ENCODE assay signal across 9 cellular contexts in the genomic region with DNA sequence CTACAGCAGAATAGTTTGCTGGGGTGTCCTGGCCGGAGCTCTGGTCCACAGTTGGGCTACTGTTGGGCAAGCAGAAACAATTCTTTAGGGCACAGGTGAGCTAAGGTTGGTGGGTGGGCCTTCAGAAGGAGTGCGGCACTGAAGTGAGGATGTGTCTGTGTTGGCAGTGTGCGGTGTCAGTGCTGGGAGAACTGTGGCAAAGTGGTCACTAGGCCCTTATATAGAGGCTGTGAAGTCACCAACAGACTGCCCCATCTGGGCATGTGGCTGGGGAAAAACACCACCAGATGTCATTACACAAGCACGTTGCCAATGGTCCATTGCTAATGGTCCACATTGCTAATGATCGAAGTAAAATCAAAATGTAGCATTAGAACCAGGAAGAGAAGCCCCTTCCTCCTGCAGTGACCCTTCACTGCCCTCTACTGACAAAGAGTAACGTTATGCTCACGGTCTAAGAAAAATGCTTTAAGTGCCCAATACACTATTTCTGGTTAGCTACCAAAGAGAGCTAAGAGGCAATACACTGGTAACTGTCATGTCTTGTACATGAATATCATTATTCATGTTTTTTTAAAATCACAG. TPM values are rescaled to one million over a fixed set of nuclear protein-coding genes. Genes with fewer than 3 reads are reported as not detected.
DNase-seq lines count a peak whose midpoint lies in the region; ATAC-seq and TF ChIP-seq lines count a peak whose summit lies in the region.
"Had no signal": no experiment of that assay in that cellular context is flagged by ENCODE, and none has a peak within 500 bp of the region (broad histone marks: within the 10 kb centered on the region; RNA-seq: fewer than 3 reads in every experiment).

No MANE protein-coding gene starts in this region.

- 0 out of 2 replicates have a peak overlapping the region, but pooled peaks have one; percentile 5 for H2AFZ ChIP-seq in DND-41 (ENCODE audit: low read depth, low read length)

- no peaks in the 10 kb centered on the region for H3K4me1 ChIP-seq in DND-41 (ENCODE audit: insufficient read depth, low read length)
- no peaks in the 10 kb centered on the region for H3K4me1 ChIP-seq in SJCRH30

- no peak for DNase-seq in DND-41
- DNase-seq in SJCRH30, result peak; percentile 9 to 67
- DNase-seq in left kidney (ENCODE audit: low read depth, low spot score), result peak; percentile 56
- DNase-seq in stimulated activated CD4-positive, alpha-beta T cell treated with anti-CD3 and anti-CD28 coated beads, Interleukin-12 subunit alpha, Interleukin-12 subunit beta, amount 100 ng/mL, for 4 hours, result no peak
- no peak for DNase-seq in activated T-cell treated with anti-CD3 and anti-CD28 coated beads, Interleukin-2, amount 50 U/mL, for 48 hours
- no peak for DNase-seq in NCI-H187 treated with DMSO at 0.1 percent for 48 hours (lab: John Stamatoyannopoulos, UW)
- DNase-seq: activated naive CD4-positive, alpha-beta T cell treated with anti-CD3 and anti-CD28 coated beads, Interleukin-2, amount 50 U/mL, for 16 hours had no signal

- H3K4me3 ChIP-seq in DND-41 (ENCODE audit: low read depth in 1 of 2, low read length in 2 of 2) (no peak overlapping the region), SJCRH30 (no peak overlapping the region)

- no peak overlapping the region for H3K4me2 ChIP-seq in DND-41 (ENCODE audit: insufficient read depth, low read length)

- no peak overlapping the region for H3K9ac ChIP-seq in DND-41 (ENCODE audit: low read depth, low read length)

- H3K27ac ChIP-seq in DND-41 (ENCODE audit: low read length) (no peak overlapping the region), SJCRH30 (no peak overlapping the region)

- H3K9me3 ChIP-seq in DND-41 (ENCODE audit: insufficient read depth, low read length, severe bottlenecking) (no peaks in the 10 kb centered on the region), SJCRH30 (replicated peaks) (no peaks in the 10 kb centered on the region)

- H3K27me3 ChIP-seq in DND-41 (ENCODE audit: insufficient read depth, low read length, poor library complexity) (no peaks in the 10 kb centered on the region), SJCRH30 (no peaks in the 10 kb centered on the region)

- no peaks in the 10 kb centered on the region for H3K36me3 ChIP-seq in DND-41 (ENCODE audit: insufficient read depth, low read length)
- H3K36me3 ChIP-seq in SJCRH30, result no peaks in the 10 kb centered on the region

- no peaks in the 10 kb centered on the region for H4K20me1 ChIP-seq in DND-41 (ENCODE audit: insufficient read depth, low read length)

- TF ChIP-seq CTCF in DND-41 (IDR thresholded peaks at IDR 0.05; ENCODE audit: borderline replicate concordance, extremely low read depth, low read length, poor library complexity, severe bottlenecking), result peak; percentile 54

- ATAC-seq in DND-41 (ENCODE audit: insufficient read depth, low read depth), result peak; percentile 62; the same call in 2 of the 3 replicates
- ATAC-seq in HG03354 (IDR thresholded peaks at IDR 0.05; ENCODE audit: poor library complexity, severe bottlenecking, unreplicated experiment), result peak; percentile 62
- no peak for ATAC-seq in GM18861 (IDR thresholded peaks at IDR 0.05; ENCODE audit: unreplicated experiment)

- no peaks in the 10 kb centered on the region for H3K79me2 ChIP-seq in DND-41 (ENCODE audit: insufficient read depth, low read length)

RNA-seq across cellular contexts. Expression of a gene that starts 21.3 kb away (rescaled TPM):
- total RNA-seq in SJCRH30 (2014; rRNA removed; shearing (Covaris generic)), result not detected in 2 replicates

Comparison
In these comparisons a context has a peak if more than half of its experiments do, and no peak if none do; other contexts are left out.
1. DNase-seq: peak in SJCRH30 (2 of 2) and left kidney (single experiment); none in DND-41 (single experiment), stimulated activated CD4-positive, alpha-beta T cell treated with anti-CD3 and anti-CD28 coated beads, Interleukin-12 subunit alpha, Interleukin-12 subunit beta, amount 100 ng/mL, for 4 hours (single experiment), activated T-cell treated with anti-CD3 and anti-CD28 coated beads, Interleukin-2, amount 50 U/mL, for 48 hours (0 of 2) and NCI-H187 treated with DMSO at 0.1 percent for 48 hours (single experiment).